Comparison of ENCODE assay signal across 1 cellular context in the genomic region with DNA sequence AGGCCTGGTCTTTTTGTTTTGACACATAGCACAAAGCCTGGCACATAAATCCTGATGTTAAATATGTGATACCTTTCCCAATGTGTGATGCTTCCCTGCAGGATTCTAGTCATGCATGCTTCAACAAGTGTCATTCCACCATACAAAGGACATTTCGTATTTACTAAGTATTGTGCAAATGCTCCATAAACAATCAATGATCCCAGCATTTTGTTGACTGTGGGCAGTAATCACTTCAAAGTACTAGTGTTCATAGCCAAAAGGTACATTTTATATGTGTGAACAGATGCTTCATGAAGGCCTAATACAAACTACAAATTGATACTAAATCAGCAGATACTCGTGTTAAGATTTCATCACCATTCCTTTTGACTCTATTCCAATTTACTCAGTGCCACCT.
TF ChIP-seq lines count a peak whose summit lies in the region.

No MANE protein-coding gene starts in this region.

TF ChIP-seq in K562, 482 proteins besides CTCF, POLR2A, EP300 and RAD21:
- TF ChIP-seq, protein P1, sequence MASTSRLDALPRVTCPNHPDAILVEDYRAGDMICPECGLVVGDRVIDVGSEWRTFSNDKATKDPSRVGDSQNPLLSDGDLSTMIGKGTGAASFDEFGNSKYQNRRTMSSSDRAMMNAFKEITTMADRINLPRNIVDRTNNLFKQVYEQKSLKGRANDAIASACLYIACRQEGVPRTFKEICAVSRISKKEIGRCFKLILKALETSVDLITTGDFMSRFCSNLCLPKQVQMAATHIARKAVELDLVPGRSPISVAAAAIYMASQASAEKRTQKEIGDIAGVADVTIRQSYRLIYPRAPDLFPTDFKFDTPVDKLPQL (IDR thresholded peaks at IDR 0.05; ENCODE audit: extremely low read depth, insufficient read length) = no peak
- 0 out of 2 replicates have a peak, but pooled peaks have one; percentile 21 for TF ChIP-seq ATF3 (IDR thresholded peaks at IDR 0.05)
- TF ChIP-seq ATF3 (CRISPR knock-in tag; conservative IDR thresholded peaks at IDR 0.05) = no peak
